ENCODE assay signal across 10 cellular contexts in the genomic region with DNA sequence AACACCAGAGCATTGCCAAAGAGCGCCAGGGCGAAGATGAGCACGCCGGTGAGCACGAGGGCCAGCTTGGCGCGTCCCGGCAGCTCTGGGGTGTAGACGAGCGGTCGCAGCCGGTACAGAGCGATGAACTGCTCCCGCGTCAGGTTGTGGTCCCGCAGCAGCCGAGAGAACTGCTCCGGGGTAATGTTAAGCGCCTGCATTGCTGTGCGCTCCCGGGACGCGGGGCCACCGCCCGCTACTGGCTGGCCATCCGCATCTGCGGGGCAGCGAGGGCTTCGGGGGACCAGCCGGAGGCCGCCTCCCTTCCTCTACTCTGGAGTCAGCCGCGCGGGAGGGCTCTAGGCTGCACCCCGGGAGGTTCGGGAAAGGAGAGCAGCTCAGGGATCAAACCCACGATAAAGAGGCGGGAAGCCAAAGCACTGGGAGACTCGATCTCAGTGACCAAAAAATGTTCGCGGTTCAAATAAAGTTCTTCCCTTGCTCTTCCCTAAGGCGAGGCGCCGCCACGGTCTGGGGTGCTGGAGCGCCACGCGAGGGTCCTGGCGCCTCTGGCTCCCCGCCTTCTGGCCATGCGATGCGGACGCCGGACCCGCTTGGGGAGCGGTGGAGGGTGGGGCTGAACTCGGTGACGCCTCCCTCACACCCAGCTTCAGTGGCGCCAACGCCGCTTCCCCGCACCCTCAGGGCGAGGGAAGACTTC. TPM values are rescaled to one million over a fixed set of nuclear protein-coding genes. Genes with fewer than 3 reads are reported as not detected.
DNase-seq lines count a peak whose midpoint lies in the region; ATAC-seq, FAIRE-seq and TF ChIP-seq lines count a peak whose summit lies in the region.
"Had no signal": no experiment of that assay in that cellular context is flagged by ENCODE, and none has a peak within 500 bp of the region (broad histone marks: within the 10 kb centered on the region; RNA-seq: fewer than 3 reads in every experiment).

A gene (minus strand): TSS at position 571 of the 700 bp plus-strand sequence. CDS start 371 bp downstream, at position 200.

- ATAC-seq in HG03378 (IDR thresholded peaks at IDR 0.05; ENCODE audit: unreplicated experiment): no peak

- FAIRE-seq in GM12892 (lab: Jason Lieb, UNC): no peak
- FAIRE-seq: GM19239 had no signal

- peaks cover 3% of the 10 kb centered on the region for H3K9me3 Mint-ChIP-seq in glutamatergic neuron (ENCODE audit: unreplicated experiment)

- H3K4me1 Mint-ChIP-seq in glutamatergic neuron (ENCODE audit: low read depth, unreplicated experiment): peaks cover 3% of the 10 kb centered on the region

- no peaks in the 10 kb centered on the region for H3K4me1 ChIP-seq in rectal smooth muscle tissue (ENCODE audit: control insufficient read depth, insufficient read depth, low read length)

- no peak within 1 kb of the TSS for H3K27ac ChIP-seq in rectal smooth muscle tissue (ENCODE audit: low read depth, low read length)

- H3K27ac Mint-ChIP-seq in glutamatergic neuron (ENCODE audit: unreplicated experiment): no peak within 1 kb of the TSS

- peaks cover 7% of the 10 kb centered on the region for H3K27me3 Mint-ChIP-seq in glutamatergic neuron (ENCODE audit: unreplicated experiment)

- no peaks in the 10 kb centered on the region for H3K36me3 ChIP-seq in rectal smooth muscle tissue (ENCODE audit: control insufficient read depth, insufficient read depth, low read length)

- peaks cover 18% of the 10 kb centered on the region for H3K27me3 ChIP-seq in rectal smooth muscle tissue (ENCODE audit: control insufficient read depth, insufficient read depth, low read length)

- peak within 1 kb of the TSS; percentile 25 for H3K4me3 ChIP-seq in rectal smooth muscle tissue (ENCODE audit: low read length)

- no peak for TF ChIP-seq CTCF in glutamatergic neuron (IDR thresholded peaks at IDR 0.05; ENCODE audit: partially characterized antibody, unreplicated experiment)

- TF ChIP-seq POLR2A in GM12892 (IDR thresholded peaks at IDR 0.05; ENCODE audit: low read depth, low read length): no peak

- H3K4me3 Mint-ChIP-seq in glutamatergic neuron (ENCODE audit: unreplicated experiment): peak within 1 kb of the TSS; percentile 91

- H3K36me3 Mint-ChIP-seq in glutamatergic neuron (ENCODE audit: unreplicated experiment): peaks cover 5% of the 10 kb centered on the region

- peak; percentile 5 for DNase-seq in GM12892 (ENCODE audit: insufficient read length)
- peak; percentile 14 to 18 for DNase-seq in activated CD4-positive, alpha-beta T cell treated with anti-CD3 and anti-CD28 coated beads, Interleukin-2, amount 50 U/mL, for 48 hours
- peak; percentile 59 for DNase-seq in glutamatergic neuron
- DNase-seq in NCI-H146 treated with DMSO at 0.1 percent for 48 hours (lab: John Stamatoyannopoulos, UW; ENCODE audit: unreplicated experiment): no peak
- DNase-seq in NCI-H187 (lab: John Stamatoyannopoulos, UW): no peak
- DNase-seq in NCI-H1694 (lab: John Stamatoyannopoulos, UW): no peak
- DNase-seq: foreskin melanocyte had no signal

- H3K9ac ChIP-seq in rectal smooth muscle tissue (ENCODE audit: low read length): no peak within 1 kb of the TSS

RNA-seq across cellular contexts. Expression of the gene that starts here (rescaled TPM):
- polyA plus RNA-seq in GM12892 (2012; ENCODE audit: missing spikeins): not detected
- total RNA-seq in glutamatergic neuron (ENCODE audit: unreplicated experiment): not detected

Comparison
In these comparisons a context has a peak if more than half of its experiments do, and no peak if none do; other contexts are left out.
1. Peak in DNase-seq in glutamatergic neuron; RNA of the gene not detected or under 1 TPM.
2. DNase-seq: peak in GM12892 (single experiment) and activated CD4-positive, alpha-beta T cell treated with anti-CD3 and anti-CD28 coated beads, Interleukin-2, amount 50 U/mL, for 48 hours (2 of 2); none in NCI-H146 treated with DMSO at 0.1 percent for 48 hours (single experiment), NCI-H187 (0 of 2) and NCI-H1694 (single experiment).